Comparison of ENCODE assay signal across 7 cellular contexts in genomic region chr17:3935140-3935542, GRCh38. TPM values are rescaled to one million over a fixed set of nuclear protein-coding genes. Genes with fewer than 3 reads are reported as not detected.
DNase-seq lines count a peak whose midpoint lies in the region; ATAC-seq and TF ChIP-seq lines count a peak whose summit lies in the region.

No MANE protein-coding gene starts in this region.

- H3K9me3 ChIP-seq in T-helper 17 cell (ENCODE audit: control insufficient read depth, low read length, poor library complexity, severe bottlenecking), result no peaks in the 10 kb centered on the region

- H3K27ac Mint-ChIP-seq in T-helper 17 cell (no peak overlapping the region), nephron progenitor cell (no peak overlapping the region)

- in situ Hi-C loops in KBM-7 (cut with MboI; ENCODE audit: low pct_unique_long_range_greater_than_20kb, low sequenced_read_pairs), result no loop called here

- peak; percentile 59 for TF ChIP-seq CTCF in nephron progenitor cell (IDR thresholded peaks at IDR 0.05)

- ATAC-seq in T-helper 17 cell (peak; percentile 59), HG03196 (IDR thresholded peaks at IDR 0.05; ENCODE audit: unreplicated experiment) (no peak), HG03439 (IDR thresholded peaks at IDR 0.05; ENCODE audit: unreplicated experiment) (no peak)

- peak; percentile 92 for DNase-seq in ELF-1 (ENCODE audit: low read depth, low spot score)
- peak; percentile 80 for DNase-seq in KBM-7
- DNase-seq in T-helper 17 cell, result no peak
- peak; percentile 29 for DNase-seq in fibroblast of gingiva (ENCODE audit: low read depth)
- peak; percentile 66 for DNase-seq in nephron progenitor cell

- H3K36me3 Mint-ChIP-seq in T-helper 17 cell (ENCODE audit: low read depth) (peaks cover 12% of the 10 kb centered on the region), nephron progenitor cell (ENCODE audit: low read depth) (no peaks in the 10 kb centered on the region)

- H3K27me3 Mint-ChIP-seq in T-helper 17 cell, result no peaks in the 10 kb centered on the region
- H3K27me3 Mint-ChIP-seq in nephron progenitor cell (ENCODE audit: low read depth, poor library complexity), result peaks cover 15% of the 10 kb centered on the region

- no peak overlapping the region for H3K4me3 Mint-ChIP-seq in T-helper 17 cell
- H3K4me3 Mint-ChIP-seq in nephron progenitor cell, result no peak overlapping the region

- peaks cover 15% of the 10 kb centered on the region for H3K4me1 Mint-ChIP-seq in T-helper 17 cell
- no peaks in the 10 kb centered on the region for H3K4me1 Mint-ChIP-seq in nephron progenitor cell

- H3K9me3 Mint-ChIP-seq in nephron progenitor cell, result no peaks in the 10 kb centered on the region

RNA-seq across cellular contexts. Expression of gene P2RX1, which starts 18.9 kb away (rescaled TPM):
- 10 to 100 TPM in 1 of 2 donors, 1 to 10 TPM in 1; 4.2 to 15.0 TPM for total RNA-seq in T-helper 17 cell

RNA-seq across cellular contexts. Expression of gene ATP2A3, which starts 29.1 kb away (rescaled TPM):
- total RNA-seq in T-helper 17 cell, result 100 to 1,000 TPM; 279 to 298 TPM

RNA-seq across cellular contexts. Expression of gene CAMKK1, which starts 42.3 kb away (rescaled TPM):
- 1 to 10 TPM; 5.8 to 5.9 TPM for total RNA-seq in T-helper 17 cell

Comparison
In these comparisons a context has a peak if more than half of its experiments do, and no peak if none do; other contexts are left out.
1. DNase-seq: peak in ELF-1 (single experiment), KBM-7 (single experiment), fibroblast of gingiva (single experiment) and nephron progenitor cell (single experiment); none in T-helper 17 cell (0 of 3).